ENCODE assay signal across 16 cellular contexts in genomic region chr13:40328091-40328490, GRCh38.
DNase-seq lines count a peak whose midpoint lies in the region; ATAC-seq, FAIRE-seq and TF ChIP-seq lines count a peak whose summit lies in the region.
"Had no signal": no experiment of that assay in that cellular context is flagged by ENCODE, and none has a peak within 500 bp of the region (broad histone marks: within the 10 kb centered on the region; RNA-seq: fewer than 3 reads in every experiment).

No MANE protein-coding gene starts in this region.

- H3K27ac ChIP-seq in A549 (no peak overlapping the region), C4-2B (peak overlapping the region; percentile 35; the same call in 1 of the 2 replicates)

- TF ChIP-seq POLR2A in A549 (IDR thresholded peaks at IDR 0.05; ENCODE audit: low read length), result no peak

- peaks cover 14% of the 10 kb centered on the region for H3K36me3 Mint-ChIP-seq in endothelial cell (ENCODE audit: low read depth, unreplicated experiment)

- no peaks in the 10 kb centered on the region; the same call in 1 of the 2 replicates for H3K36me3 ChIP-seq in HAP-1 (replicated peaks)

- TF ChIP-seq EP300 in A549 (IDR thresholded peaks at IDR 0.05), result no peak

- no peak overlapping the region for H3K4me3 Mint-ChIP-seq in endothelial cell (ENCODE audit: unreplicated experiment)
- H3K4me3 Mint-ChIP-seq: CD8-positive, alpha-beta T cell had no signal

- no peaks in the 10 kb centered on the region for H3K27me3 ChIP-seq in HAP-1 (ENCODE audit: low read depth)

- ATAC-seq in A549 (no peak), GM19467 (IDR thresholded peaks at IDR 0.05; ENCODE audit: unreplicated experiment) (no peak)
- ATAC-seq: CD8-positive, alpha-beta T cell had no signal

- H3K4me2 ChIP-seq in A549, result no peak overlapping the region

- intact Hi-C loops in head of caudate nucleus (cut with DNase I), result no loop called here

- peaks cover 5% of the 10 kb centered on the region for H3K9me3 Mint-ChIP-seq in endothelial cell (ENCODE audit: unreplicated experiment)

- in situ Hi-C loops in HAP-1 (cut with MboI; ENCODE audit: low sequenced_read_pairs), result no loop called here

- no peak for FAIRE-seq in A549 (lab: Jason Lieb, UNC)
- FAIRE-seq: A204.1, D721Med had no signal

- TF ChIP-seq RAD21 in A549 (conservative IDR thresholded peaks at IDR 0.05 in 1 of 2, IDR thresholded peaks at IDR 0.05 in 1 of 2), result no peak

- peaks cover 16% of the 10 kb centered on the region for H3K4me1 Mint-ChIP-seq in endothelial cell (ENCODE audit: unreplicated experiment)

- CTCF ChIA-PET in A549 (lab: Yijun Ruan, JAX), result no interaction called here

- H3K4me1 ChIP-seq in A549, result no peaks in the 10 kb centered on the region
- 0 out of 2 replicates have a peak, but pooled peaks cover 2% of the 10 kb centered on the region for H3K4me1 ChIP-seq in HAP-1

- H3K4me3 ChIP-seq in A549 (no peak overlapping the region), LNCaP clone FGC (ENCODE audit: low read depth, low read length) (no peak overlapping the region), HAP-1 (no peak overlapping the region)

- POLR2A ChIA-PET in A549 (lab: Yijun Ruan, JAX), result no interaction called here

- H3K9me3 ChIP-seq in A549 (no peaks in the 10 kb centered on the region), HAP-1 (no peaks in the 10 kb centered on the region; the same call in 1 of the 2 replicates)

- no peak for TF ChIP-seq CTCF in A549 (IDR thresholded peaks at IDR 0.05)
- TF ChIP-seq CTCF in C4-2B (conservative IDR thresholded peaks at IDR 0.05), result no peak
- no peak for TF ChIP-seq CTCF in LNCaP clone FGC (IDR thresholded peaks at IDR 0.05; ENCODE audit: control insufficient read depth, extremely low read depth, insufficient read depth)
- TF ChIP-seq CTCF in endothelial cell (IDR thresholded peaks at IDR 0.05; ENCODE audit: unreplicated experiment), result no peak

- H3K27ac Mint-ChIP-seq in endothelial cell (ENCODE audit: unreplicated experiment), result peak overlapping the region; percentile 53
- H3K27ac Mint-ChIP-seq: CD8-positive, alpha-beta T cell had no signal

- peaks cover 2% of the 10 kb centered on the region for H3K27me3 Mint-ChIP-seq in endothelial cell (ENCODE audit: unreplicated experiment)

- DNase-seq in A549 (ENCODE audit: low read depth in 1 of 2, low spot score in 1 of 2) (no peak), LNCaP clone FGC (ENCODE audit: low read depth) (peak; percentile 19), endothelial cell (ENCODE audit: low spot score) (no peak), HAP-1 (ENCODE audit: low spot score in 2 of 2) (no peak), head of caudate nucleus (no peak)
- DNase-seq: AML-193; CD8-positive, alpha-beta T cell; COR-L47; DMS79 treated with DMSO at 0.1 percent for 48 hours; GF-D8; GOT3; H7 had no signal

TF ChIP-seq in A549, 52 proteins besides CTCF, POLR2A, EP300 and RAD21:
- TF ChIP-seq MAFK (IDR thresholded peaks at IDR 0.05; ENCODE audit: partially characterized antibody), result peak; percentile 83
- no peak for TF ChIP-seq CBX2 (IDR thresholded peaks at IDR 0.05; ENCODE audit: borderline replicate concordance, low read depth)
- TF ChIP-seq FOSL2 (IDR thresholded peaks at IDR 0.05), result no peak
- TF ChIP-seq FOSL2 (CRISPR knock-in tag; IDR thresholded peaks at IDR 0.05), result no peak
- TF ChIP-seq NFE2L2 (conservative IDR thresholded peaks at IDR 0.05; ENCODE audit: low read length), result peak; percentile 51; the same call in 1 of the 2 replicates
